ENCODE assay signal across 8 cellular contexts in genomic region chr14:99479160-99479902, GRCh38. TPM values are rescaled to one million over a fixed set of nuclear protein-coding genes. Genes with fewer than 3 reads are reported as not detected.
A peak's percentile ranks its signal among the peaks of the same experiment; 100 is the strongest.
DNase-seq lines count a peak whose midpoint lies in the region; TF ChIP-seq lines count a peak whose summit lies in the region.

No MANE protein-coding gene starts in this region.

- peaks cover 12% of the 10 kb centered on the region for H3K4me1 ChIP-seq in SJSA1 (replicated peaks)
- no peaks in the 10 kb centered on the region for H3K4me1 ChIP-seq in prostate gland (replicated peaks)

- peak; percentile 11 for DNase-seq in ELR (ENCODE audit: low read depth)
- DNase-seq in SJSA1 (ENCODE audit: low read depth in 1 of 2, low spot score in 2 of 2) = no peak
- peak; percentile 40 for DNase-seq in fibroblast of peridontal ligament (ENCODE audit: extremely low read depth)
- no peak for DNase-seq in prostate gland (ENCODE audit: low spot score)
- DNase-seq in effector CD8-positive, alpha-beta T cell (lab: John Stamatoyannopoulos, UW) = no peak
- DNase-seq in germinal center (ENCODE audit: low spot score) = no peak
- no peak for DNase-seq in NCI-H1105 (lab: John Stamatoyannopoulos, UW)
- DNase-seq in stimulated activated CD4-positive, alpha-beta T cell treated with anti-CD3 and anti-CD28 coated beads, Interleukin-4, amount 100 ng/mL, for 4 hours = no peak

- peak overlapping the region; percentile 98 for H3K4me3 ChIP-seq in SJSA1
- H3K4me3 ChIP-seq in prostate gland = peak overlapping the region; percentile 81 to 93

- 7% methylated on average over 18 of the region's 18 CpGs for WGBS in prostate gland

- H3K27me3 ChIP-seq in SJSA1 (replicated peaks) (no peaks in the 10 kb centered on the region), prostate gland (replicated peaks; ENCODE audit: insufficient read depth) (no peaks in the 10 kb centered on the region)

- H3K36me3 ChIP-seq in SJSA1 (peaks cover 11% of the 10 kb centered on the region), prostate gland (no peaks in the 10 kb centered on the region)

- H3K27ac ChIP-seq in SJSA1 (0 out of 2 replicates have a peak overlapping the region, but pooled peaks have one; percentile 24), prostate gland (peak overlapping the region; percentile 80 to 89)

- no peak for TF ChIP-seq POLR2A in prostate gland (IDR thresholded peaks at IDR 0.05)

- TF ChIP-seq CTCF in prostate gland (IDR thresholded peaks at IDR 0.05) = peak in 1 of 4 experiments; percentile 5

- intact Hi-C loops in prostate gland (cut with DNase I) = no loop called here

- H3K9me3 ChIP-seq in SJSA1 (replicated peaks) (0 out of 2 replicates have a peak, but pooled peaks cover 2% of the 10 kb centered on the region), prostate gland (no peaks in the 10 kb centered on the region)

RNA-seq across cellular contexts. Expression of gene SETD3, which starts 1.3 kb away (rescaled TPM):
- 71.0 and 84.2 TPM in 2 replicates for total RNA-seq in SJSA1 (2014; rRNA removed; shearing (Covaris generic))
- 100 to 1,000 TPM in 1 of 2 donors, 10 to 100 TPM in 1; 59.5 to 106 TPM for total RNA-seq in prostate gland

RNA-seq across cellular contexts. Expression of gene CCNK, which starts 1.9 kb away (rescaled TPM):
- total RNA-seq in SJSA1 (2014; rRNA removed; shearing (Covaris generic)) = 9.0 and 12.1 TPM in 2 replicates
- 10 to 100 TPM; 15.5 to 43.1 TPM for total RNA-seq in prostate gland

Comparison
In these comparisons a context has a peak if more than half of its experiments do, and no peak if none do; other contexts are left out.
1. DNase-seq: peak in ELR (single experiment) and fibroblast of peridontal ligament (single experiment); none in SJSA1 (0 of 2), prostate gland (single experiment), effector CD8-positive, alpha-beta T cell (single experiment), germinal center (single experiment), NCI-H1105 (single experiment) and stimulated activated CD4-positive, alpha-beta T cell treated with anti-CD3 and anti-CD28 coated beads, Interleukin-4, amount 100 ng/mL, for 4 hours (0 of 2).